Comparison of ENCODE assay signal across 27 cellular contexts in genomic region chr16:87359121-87359520, GRCh38.
"Had no signal": no experiment of that assay in that cellular context is flagged by ENCODE, and none has a peak within 500 bp of the region (broad histone marks: within the 10 kb centered on the region; RNA-seq: fewer than 3 reads in every experiment).

No MANE protein-coding gene starts in this region.

- DNase-seq: activated CD4-positive, alpha-beta T cell treated with anti-CD3 and anti-CD28 coated beads for 4 hours; activated CD8-positive, alpha-beta memory T cell treated with anti-CD3 and anti-CD28 coated beads, Interleukin-2, amount 50 U/mL, for 48 hours; activated CD8-positive, alpha-beta T cell treated with anti-CD3 and anti-CD28 coated beads for 36 hours; activated naive CD4-positive, alpha-beta T cell treated with anti-CD3 and anti-CD28 coated beads, Interleukin-2, amount 50 U/mL, for 16 hours; activated naive CD8-positive, alpha-beta T cell treated with anti-CD3 and anti-CD28 coated beads, Interleukin-2, amount 10 ng/mL, durations not matched to agents 7 days and 5 days; activated T-cell treated with anti-CD3 and anti-CD28 coated beads, Interleukin-2, amount 50 U/mL, for 48 hours; adrenal gland; anterior cingulate cortex; caudate nucleus; MG63; NCI-H1105; NCI-H1436 treated with DMSO at 0.1 percent for 48 hours; NCI-H187; NCI-H2081; NCI-H510A treated with DMSO at 0.1 percent for 48 hours; NCI-H69; NK-92 treated with Interleukin-12 subunit alpha and Interleukin-12 subunit beta, amount 100 ng/mL, for 24 hours; OCI-M1; RPMI8226; SHP77; T-helper 9 cell had no signal

- H3K36me3 Mint-ChIP-seq: activated naive CD8-positive, alpha-beta T cell treated with anti-CD3 and anti-CD28 coated beads, Interleukin-2, amount 10 ng/mL, durations not matched to agents 7 days and 5 days had no signal

- H3K9me3 Mint-ChIP-seq: activated CD8-positive, alpha-beta T cell treated with anti-CD3 and anti-CD28 coated beads for 36 hours; activated naive CD8-positive, alpha-beta T cell treated with anti-CD3 and anti-CD28 coated beads, Interleukin-2, amount 10 ng/mL, durations not matched to agents 7 days and 5 days; T-helper 1 cell treated with Interleukin-12 subunit alpha and Interleukin-12 subunit beta and Interleukin-4 antibody, amounts not matched to agents 30 μg/mL and 1 μg/mL, for 36 hours had no signal

- ATAC-seq: activated CD4-positive, CD25-positive, alpha-beta regulatory T cell treated with anti-CD3 and anti-CD28 coated beads, Interleukin-2, amount 50 U/mL, for 24 hours; activated CD8-positive, alpha-beta T cell treated with anti-CD3 and anti-CD28 coated beads for 36 hours; Panc1; SK-N-SH treated with all-trans-retinoic acid at 6 μM for 48 hours had no signal

- H3K27me3 ChIP-seq: adrenal gland, MG63, SJSA1 had no signal

- H3K27ac Mint-ChIP-seq: activated CD8-positive, alpha-beta T cell treated with anti-CD3 and anti-CD28 coated beads for 36 hours; activated naive CD8-positive, alpha-beta T cell treated with anti-CD3 and anti-CD28 coated beads, Interleukin-2, amount 10 ng/mL, durations not matched to agents 7 days and 5 days; T-helper 1 cell treated with Interleukin-12 subunit alpha and Interleukin-12 subunit beta and Interleukin-4 antibody, amounts not matched to agents 30 μg/mL and 1 μg/mL, for 36 hours had no signal

- H3K4me3 Mint-ChIP-seq: activated CD8-positive, alpha-beta T cell treated with anti-CD3 and anti-CD28 coated beads for 36 hours; activated naive CD8-positive, alpha-beta T cell treated with anti-CD3 and anti-CD28 coated beads, Interleukin-2, amount 10 ng/mL, durations not matched to agents 7 days and 5 days; T-helper 1 cell treated with Interleukin-12 subunit alpha and Interleukin-12 subunit beta and Interleukin-4 antibody, amounts not matched to agents 30 μg/mL and 1 μg/mL, for 36 hours had no signal

- H3K36me3 ChIP-seq: MG63 had no signal

- H3K27me3 Mint-ChIP-seq: activated CD8-positive, alpha-beta T cell treated with anti-CD3 and anti-CD28 coated beads for 36 hours; activated naive CD8-positive, alpha-beta T cell treated with anti-CD3 and anti-CD28 coated beads, Interleukin-2, amount 10 ng/mL, durations not matched to agents 7 days and 5 days had no signal

- H3K9me3 ChIP-seq: adrenal gland, MG63, SJSA1 had no signal

- H3K27ac ChIP-seq: adrenal gland, SJSA1, VCaP had no signal

- H3K4me3 ChIP-seq: adrenal gland, MG63, SJSA1 had no signal
